ENCODE assay signal across 40 cellular contexts in genomic region chr1:193234523-193234922, GRCh38. TPM values are rescaled to one million over a fixed set of nuclear protein-coding genes. Genes with fewer than 3 reads are reported as not detected.
"Had no signal": no experiment of that assay in that cellular context is flagged by ENCODE, and none has a peak within 500 bp of the region (broad histone marks: within the 10 kb centered on the region; RNA-seq: fewer than 3 reads in every experiment).

No MANE protein-coding gene starts in this region.

- H3K27me3 ChIP-seq: ascending aorta, cardiac muscle cell had no signal

- H3K4me1 Mint-ChIP-seq: activated CD4-positive, alpha-beta T cell treated with anti-CD3 and anti-CD28 coated beads for 36 hours; activated CD4-positive, alpha-beta T cell treated with anti-CD3 and anti-CD28 coated beads, Interleukin-2, amount 10 ng/mL, durations not matched to agents 7 days and 5 days; brain; WTC11 had no signal

- H3K4me3 Mint-ChIP-seq: activated CD4-positive, alpha-beta memory T cell treated with anti-CD3 and anti-CD28 coated beads for 36 hours; activated CD4-positive, alpha-beta T cell treated with anti-CD3 and anti-CD28 coated beads for 36 hours; activated CD4-positive, alpha-beta T cell treated with anti-CD3 and anti-CD28 coated beads, Interleukin-2, amount 10 ng/mL, durations not matched to agents 7 days and 5 days; activated CD8-positive, alpha-beta T cell treated with anti-CD3 and anti-CD28 coated beads for 36 hours; activated naive CD4-positive, alpha-beta T cell treated with anti-CD3 and anti-CD28 coated beads for 36 hours; activated naive CD8-positive, alpha-beta T cell; activated naive CD8-positive, alpha-beta T cell treated with anti-CD3 and anti-CD28 coated beads, Interleukin-2, amount 10 ng/mL, durations not matched to agents 7 days and 5 days; activated naive CD8-positive, alpha-beta T cell treated with anti-CD3 and anti-CD28 coated beads, Interleukin-2, amount 50 U/mL, for 24 hours; activated T-cell treated with anti-CD3 and anti-CD28 coated beads, Interleukin-2, amount 50 U/mL, for 4 hours; activated T-cell treated with anti-CD3 and anti-CD28 coated beads, Interleukin-2, amount 50 U/mL, for 72 hours; activated T-helper 1 cell treated with anti-CD3 and anti-CD28 coated beads, Interleukin-12 subunit alpha, Interleukin-12 subunit beta, Interleukin-2, Interleukin-4 antibody, amounts not matched to agents 30 ng/mL and 10 ng/mL and 1 ng/mL, durations not matched to agents 14 hours and 24 hours and 36 hours; activated T-helper 17 cell treated with anti-CD3 and anti-CD28 coated beads, Interleukin-2, amount 50 U/mL, for 72 hours; brain; central memory CD8-positive, alpha-beta T cell; T-helper 1 cell treated with Interleukin-12 subunit alpha and Interleukin-12 subunit beta and Interleukin-4 antibody, amounts not matched to agents 30 μg/mL and 1 μg/mL, for 36 hours; T-helper 2 cell treated with Interferon-gamma antibody and Interleukin-4, amounts not matched to agents 5 μg/mL and 100 μg/mL, for 36 hours; WTC11 had no signal

- H3K9me3 Mint-ChIP-seq: activated CD4-positive, alpha-beta memory T cell treated with anti-CD3 and anti-CD28 coated beads for 36 hours; activated CD4-positive, alpha-beta T cell treated with anti-CD3 and anti-CD28 coated beads, Interleukin-2, amount 10 ng/mL, durations not matched to agents 7 days and 5 days; activated CD8-positive, alpha-beta T cell treated with anti-CD3 and anti-CD28 coated beads for 36 hours; activated naive CD4-positive, alpha-beta T cell treated with anti-CD3 and anti-CD28 coated beads for 36 hours; activated naive CD8-positive, alpha-beta T cell treated with anti-CD3 and anti-CD28 coated beads, Interleukin-2, amount 50 U/mL, for 24 hours; activated T-cell treated with anti-CD3 and anti-CD28 coated beads, Interleukin-2, amount 50 U/mL, for 4 hours; activated T-cell treated with anti-CD3 and anti-CD28 coated beads, Interleukin-2, amount 50 U/mL, for 72 hours; activated T-helper 1 cell treated with anti-CD3 and anti-CD28 coated beads, Interleukin-12 subunit alpha, Interleukin-12 subunit beta, Interleukin-2, Interleukin-4 antibody, amounts not matched to agents 30 ng/mL and 10 ng/mL and 1 ng/mL, durations not matched to agents 14 hours and 24 hours and 36 hours; activated T-helper 17 cell treated with anti-CD3 and anti-CD28 coated beads, Interleukin-2, amount 50 U/mL, for 72 hours; brain; central memory CD8-positive, alpha-beta T cell; T-helper 2 cell treated with Interferon-gamma antibody and Interleukin-4, amounts not matched to agents 5 μg/mL and 100 μg/mL, for 36 hours; WTC11 had no signal

- H3K27ac Mint-ChIP-seq: activated CD4-positive, alpha-beta memory T cell treated with anti-CD3 and anti-CD28 coated beads for 36 hours; activated CD4-positive, alpha-beta T cell treated with anti-CD3 and anti-CD28 coated beads for 36 hours; activated CD4-positive, alpha-beta T cell treated with anti-CD3 and anti-CD28 coated beads, Interleukin-2, amount 10 ng/mL, durations not matched to agents 7 days and 5 days; activated CD8-positive, alpha-beta T cell treated with anti-CD3 and anti-CD28 coated beads for 36 hours; activated naive CD4-positive, alpha-beta T cell treated with anti-CD3 and anti-CD28 coated beads for 36 hours; activated naive CD8-positive, alpha-beta T cell; activated naive CD8-positive, alpha-beta T cell treated with anti-CD3 and anti-CD28 coated beads, Interleukin-2, amount 10 ng/mL, durations not matched to agents 7 days and 5 days; activated naive CD8-positive, alpha-beta T cell treated with anti-CD3 and anti-CD28 coated beads, Interleukin-2, amount 50 U/mL, for 24 hours; activated T-cell treated with anti-CD3 and anti-CD28 coated beads, Interleukin-2, amount 50 U/mL, for 72 hours; activated T-helper 1 cell treated with anti-CD3 and anti-CD28 coated beads, Interleukin-12 subunit alpha, Interleukin-12 subunit beta, Interleukin-2, Interleukin-4 antibody, amounts not matched to agents 30 ng/mL and 10 ng/mL and 1 ng/mL, durations not matched to agents 14 hours and 24 hours and 36 hours; activated T-helper 17 cell treated with anti-CD3 and anti-CD28 coated beads, Interleukin-2, amount 50 U/mL, for 72 hours; brain; T-helper 1 cell treated with Interleukin-12 subunit alpha and Interleukin-12 subunit beta and Interleukin-4 antibody, amounts not matched to agents 30 μg/mL and 1 μg/mL, for 36 hours; T-helper 2 cell treated with Interferon-gamma antibody and Interleukin-4, amounts not matched to agents 5 μg/mL and 100 μg/mL, for 36 hours; WTC11 had no signal

- H3K4me1 ChIP-seq: ascending aorta had no signal

- H3K9me3 ChIP-seq: ascending aorta had no signal

- FAIRE-seq: bronchial epithelial cell had no signal

- DNase-seq: activated CD4-positive, alpha-beta memory T cell treated with anti-CD3 and anti-CD28 coated beads for 36 hours; activated CD4-positive, alpha-beta T cell treated with anti-CD3 and anti-CD28 coated beads for 1 hour; activated CD4-positive, alpha-beta T cell treated with anti-CD3 and anti-CD28 coated beads for 36 hours; activated CD4-positive, alpha-beta T cell treated with anti-CD3 and anti-CD28 coated beads for 48 hours; activated CD4-positive, alpha-beta T cell treated with anti-CD3 and anti-CD28 coated beads, Interleukin-2, amount 10 ng/mL, durations not matched to agents 7 days and 5 days; activated CD4-positive, CD25-positive, alpha-beta regulatory T cell; activated CD8-positive, alpha-beta memory T cell treated with anti-CD3 and anti-CD28 coated beads, Interleukin-2, amount 50 U/mL, for 4 hours; activated CD8-positive, alpha-beta T cell treated with anti-CD3 and anti-CD28 coated beads for 36 hours; activated effector memory CD4-positive, alpha-beta T cell treated with anti-CD3 and anti-CD28 coated beads, Interleukin-2, amount 50 U/mL, for 16 hours; activated gamma-delta T cell treated with Interleukin-2 at 50 U/mL for 16 hours; activated naive CD4-positive, alpha-beta T cell; activated naive CD4-positive, alpha-beta T cell treated with anti-CD3 and anti-CD28 coated beads for 36 hours; activated naive CD4-positive, alpha-beta T cell treated with anti-CD3 and anti-CD28 coated beads, Interleukin-2, amount 50 U/mL, for 16 hours; activated naive CD8-positive, alpha-beta T cell treated with anti-CD3 and anti-CD28 coated beads, Interleukin-2, amount 10 ng/mL, durations not matched to agents 7 days and 5 days; activated naive CD8-positive, alpha-beta T cell treated with anti-CD3 and anti-CD28 coated beads, Interleukin-2, amount 50 U/mL, for 24 hours; activated T-cell treated with anti-CD3 and anti-CD28 coated beads for 4 hours; activated T-cell treated with anti-CD3 and anti-CD28 coated beads, Interleukin-2, amount 50 U/mL, for 1 hour; activated T-cell treated with anti-CD3 and anti-CD28 coated beads, Interleukin-2, amount 50 U/mL, for 4 hours; activated T-cell treated with anti-CD3 and anti-CD28 coated beads, Interleukin-2, amount 50 U/mL, for 72 hours; amygdala; anterior cingulate cortex; caudate nucleus; cerebellar nuclear complex; SW 1271; T-helper 1 cell; T-helper 2 cell; T-helper 9 cell; WERI-Rb-1 had no signal

- H3K27me3 Mint-ChIP-seq: activated CD4-positive, alpha-beta memory T cell treated with anti-CD3 and anti-CD28 coated beads for 36 hours; activated CD4-positive, alpha-beta T cell treated with anti-CD3 and anti-CD28 coated beads for 36 hours; activated CD4-positive, alpha-beta T cell treated with anti-CD3 and anti-CD28 coated beads, Interleukin-2, amount 10 ng/mL, durations not matched to agents 7 days and 5 days; activated CD8-positive, alpha-beta T cell treated with anti-CD3 and anti-CD28 coated beads for 36 hours; activated naive CD8-positive, alpha-beta T cell; activated naive CD8-positive, alpha-beta T cell treated with anti-CD3 and anti-CD28 coated beads, Interleukin-2, amount 10 ng/mL, durations not matched to agents 7 days and 5 days; activated naive CD8-positive, alpha-beta T cell treated with anti-CD3 and anti-CD28 coated beads, Interleukin-2, amount 50 U/mL, for 24 hours; activated T-helper 17 cell treated with anti-CD3 and anti-CD28 coated beads, Interleukin-2, amount 50 U/mL, for 72 hours; brain; central memory CD8-positive, alpha-beta T cell had no signal

- H3K4me3 ChIP-seq: ascending aorta, cardiac muscle cell had no signal

- H3K27ac ChIP-seq: ascending aorta, cardiac muscle cell, WERI-Rb-1 had no signal

- ATAC-seq: activated CD4-positive, alpha-beta T cell treated with anti-CD3 and anti-CD28 coated beads for 36 hours; activated CD4-positive, CD25-positive, alpha-beta regulatory T cell treated with anti-CD3 and anti-CD28 coated beads, Interleukin-2, amount 50 U/mL, for 24 hours; activated CD8-positive, alpha-beta T cell treated with anti-CD3 and anti-CD28 coated beads for 36 hours; activated naive CD8-positive, alpha-beta T cell treated with anti-CD3 and anti-CD28 coated beads, Interleukin-2, amount 50 U/mL, for 24 hours; activated T-cell treated with anti-CD3 and anti-CD28 coated beads, Interleukin-2, amount 50 U/mL, for 4 hours; activated T-cell treated with anti-CD3 and anti-CD28 coated beads, Interleukin-2, amount 50 U/mL, for 72 hours; activated T-helper 17 cell treated with anti-CD3 and anti-CD28 coated beads, Interleukin-2, amount 50 U/mL, for 72 hours; WTC11 had no signal

RNA-seq across cellular contexts. Expression of gene B3GALT2, which starts 48.1 kb away (rescaled TPM):
- total RNA-seq: activated CD4-positive, alpha-beta T cell treated with anti-CD3 and anti-CD28 coated beads for 36 hours; activated naive CD4-positive, alpha-beta T cell treated with anti-CD3 and anti-CD28 coated beads for 36 hours; ascending aorta; bronchial epithelial cell; WTC11 had no signal
